25 cellular contexts compared by ENCODE assay signal in genomic region chr12:41055875-41056577, GRCh38.
DNase-seq lines count a peak whose midpoint lies in the region; ATAC-seq and TF ChIP-seq lines count a peak whose summit lies in the region.
"Had no signal": no experiment of that assay in that cellular context is flagged by ENCODE, and none has a peak within 500 bp of the region (broad histone marks: within the 10 kb centered on the region; RNA-seq: fewer than 3 reads in every experiment).

No MANE protein-coding gene starts in this region.

- H3K27ac ChIP-seq in tibial artery (peak overlapping the region; percentile 11 to 50), body of pancreas (no peak overlapping the region), A673 (ENCODE audit: low read depth, low read length, poor library complexity, severe bottlenecking) (no peak overlapping the region)
- H3K27ac ChIP-seq: adrenal gland, HL-60, upper lobe of left lung had no signal

- H3K4me3 Mint-ChIP-seq in activated CD4-positive, alpha-beta memory T cell treated with anti-CD3 and anti-CD28 coated beads, Interleukin-2, amount 10 ng/mL, durations not matched to agents 7 days and 5 days, result no peak overlapping the region
- H3K4me3 Mint-ChIP-seq: activated CD4-positive, alpha-beta memory T cell treated with anti-CD3 and anti-CD28 coated beads for 36 hours; central memory CD8-positive, alpha-beta T cell; IgD-negative memory B cell; neural crest cell had no signal

- ATAC-seq in body of pancreas, result no peak
- ATAC-seq: esophagus mucosa, left ventricle myocardium superior, mucosa of descending colon had no signal

- intact Hi-C loops in tibial artery (cut with DNase I; ENCODE audit: low total_unique reads) (no loop called here), body of pancreas (cut with DNase I) (no loop called here), A673 (cut with micrococcal nuclease; ENCODE audit: unreplicated experiment) (no loop called here)

- CTCF ChIA-PET in activated CD4-positive, alpha-beta memory T cell treated with anti-CD3 and anti-CD28 coated beads, Interleukin-2, amount 10 ng/mL, durations not matched to agents 7 days and 5 days (lab: Charles Lee), result no interaction called here
- CTCF ChIA-PET in A673 (lab: Charles Lee), result no interaction called here

- no peaks in the 10 kb centered on the region for H3K27me3 Mint-ChIP-seq in activated CD4-positive, alpha-beta memory T cell treated with anti-CD3 and anti-CD28 coated beads, Interleukin-2, amount 10 ng/mL, durations not matched to agents 7 days and 5 days
- H3K27me3 Mint-ChIP-seq: activated CD4-positive, alpha-beta memory T cell treated with anti-CD3 and anti-CD28 coated beads for 36 hours; central memory CD8-positive, alpha-beta T cell; IgD-negative memory B cell; progenitor cell of endocrine pancreas had no signal

- H3K4me3 ChIP-seq in tibial artery (no peak overlapping the region), body of pancreas (no peak overlapping the region), A673 (ENCODE audit: low read depth, low read length, poor library complexity, severe bottlenecking) (no peak overlapping the region)
- H3K4me3 ChIP-seq: adrenal gland, mucosa of descending colon, upper lobe of left lung had no signal

- H3K4me1 ChIP-seq in tibial artery (peaks cover 0 to 55% (median 18%) of the 10 kb centered on the region in 4 donors), body of pancreas (no peaks in the 10 kb centered on the region), A673 (ENCODE audit: insufficient read depth, low read length, poor library complexity, severe bottlenecking) (no peaks in the 10 kb centered on the region)
- H3K4me1 ChIP-seq: adrenal gland, upper lobe of left lung had no signal

- POLR2A ChIA-PET in activated CD4-positive, alpha-beta memory T cell treated with anti-CD3 and anti-CD28 coated beads, Interleukin-2, amount 10 ng/mL, durations not matched to agents 7 days and 5 days (lab: Charles Lee), result no interaction called here
- POLR2A ChIA-PET in A673 (lab: Charles Lee; ENCODE audit: low non-redundant PET), result no interaction called here

- H3K27ac Mint-ChIP-seq in activated CD4-positive, alpha-beta memory T cell treated with anti-CD3 and anti-CD28 coated beads, Interleukin-2, amount 10 ng/mL, durations not matched to agents 7 days and 5 days, result no peak overlapping the region
- H3K27ac Mint-ChIP-seq: activated CD4-positive, alpha-beta memory T cell treated with anti-CD3 and anti-CD28 coated beads for 36 hours; IgD-negative memory B cell; progenitor cell of endocrine pancreas had no signal

- H3K9me3 ChIP-seq in tibial artery, result no peaks in the 10 kb centered on the region
- H3K9me3 ChIP-seq in body of pancreas, result no peaks in the 10 kb centered on the region
- no peaks in the 10 kb centered on the region for H3K9me3 ChIP-seq in A673 (ENCODE audit: low read depth, low read length, poor library complexity, severe bottlenecking)
- H3K9me3 ChIP-seq: adrenal gland, mucosa of descending colon, upper lobe of left lung had no signal

- H3K27me3 ChIP-seq in tibial artery (no peaks in the 10 kb centered on the region), body of pancreas (no peaks in the 10 kb centered on the region), A673 (replicated peaks; ENCODE audit: insufficient read depth, low read depth, low read length, poor library complexity) (no peaks in the 10 kb centered on the region)
- H3K27me3 ChIP-seq: adrenal gland, upper lobe of left lung had no signal

- TF ChIP-seq CTCF in tibial artery (IDR thresholded peaks at IDR 0.05) (no peak), body of pancreas (IDR thresholded peaks at IDR 0.05) (no peak), A673 (conservative IDR thresholded peaks at IDR 0.05; ENCODE audit: low read depth, low read length) (no peak)

- H3K36me3 ChIP-seq in tibial artery (no peaks in the 10 kb centered on the region), body of pancreas (replicated peaks in 1 of 2; ENCODE audit: insufficient read depth in 1 of 2, low read depth in 2 of 2) (no peaks in the 10 kb centered on the region), A673 (ENCODE audit: insufficient read depth, low read length, poor library complexity, severe bottlenecking) (no peaks in the 10 kb centered on the region)
- H3K36me3 ChIP-seq: adrenal gland, upper lobe of left lung had no signal

- H3K4me1 Mint-ChIP-seq in activated CD4-positive, alpha-beta memory T cell treated with anti-CD3 and anti-CD28 coated beads, Interleukin-2, amount 10 ng/mL, durations not matched to agents 7 days and 5 days, result no peaks in the 10 kb centered on the region
- H3K4me1 Mint-ChIP-seq: central memory CD8-positive, alpha-beta T cell; neural crest cell had no signal

- 50 to 58% methylated on average over 3 of the region's 3 CpGs for WGBS in body of pancreas, 2 donors

- no peaks in the 10 kb centered on the region for H3K36me3 Mint-ChIP-seq in activated CD4-positive, alpha-beta memory T cell treated with anti-CD3 and anti-CD28 coated beads, Interleukin-2, amount 10 ng/mL, durations not matched to agents 7 days and 5 days (ENCODE audit: low read depth)
- H3K36me3 Mint-ChIP-seq: activated CD4-positive, alpha-beta memory T cell treated with anti-CD3 and anti-CD28 coated beads for 36 hours; IgD-negative memory B cell had no signal

- TF ChIP-seq POLR2A in body of pancreas (IDR thresholded peaks at IDR 0.05), result no peak

- no TSS peak for BruUV-seq in A673 (replicated peaks; lab: Mats Ljungman, UMichigan)

- no peaks in the 10 kb centered on the region for H3K9me3 Mint-ChIP-seq in activated CD4-positive, alpha-beta memory T cell treated with anti-CD3 and anti-CD28 coated beads, Interleukin-2, amount 10 ng/mL, durations not matched to agents 7 days and 5 days
- H3K9me3 Mint-ChIP-seq: activated CD4-positive, alpha-beta memory T cell treated with anti-CD3 and anti-CD28 coated beads for 36 hours; central memory CD8-positive, alpha-beta T cell; IgD-negative memory B cell; neural crest cell had no signal

- peak; percentile 9 for DNase-seq in HCEC 1CT
- DNase-seq in amniotic epithelial cell (ENCODE audit: low read depth), result peak; percentile 67
- DNase-seq in glomerular visceral epithelial cell (ENCODE audit: extremely low spot score), result peak; percentile 10
- no peak for DNase-seq in tibial artery
- DNase-seq in activated CD4-positive, alpha-beta memory T cell treated with anti-CD3 and anti-CD28 coated beads, Interleukin-2, amount 10 ng/mL, durations not matched to agents 7 days and 5 days, result no peak
- DNase-seq in body of pancreas, result no peak
- no peak for DNase-seq in A673 (ENCODE audit: low spot score)
- DNase-seq: activated CD4-positive, alpha-beta memory T cell treated with anti-CD3 and anti-CD28 coated beads for 36 hours; activated CD4-positive, CD25-positive, alpha-beta regulatory T cell; activated gamma-delta T cell treated with Interleukin-2 at 50 U/mL for 16 hours; adrenal gland; C1 segment of cervical spinal cord; effector CD4-positive, alpha-beta T cell; left ventricle myocardium superior; mucosa of descending colon; NCI-H187; small intestine; stimulated activated CD4-positive, alpha-beta T cell treated with anti-CD3 and anti-CD28 coated beads, Interleukin-4, amount 100 ng/mL, for 24 hours; upper lobe of left lung had no signal

Comparison
In these comparisons a context has a peak if more than half of its experiments do, and no peak if none do; other contexts are left out.
1. DNase-seq: peak in HCEC 1CT (single experiment), amniotic epithelial cell (single experiment) and glomerular visceral epithelial cell (single experiment); none in tibial artery (0 of 2), activated CD4-positive, alpha-beta memory T cell treated with anti-CD3 and anti-CD28 coated beads, Interleukin-2, amount 10 ng/mL, durations not matched to agents 7 days and 5 days (single experiment), body of pancreas (0 of 4) and A673 (single experiment).
2. H3K27ac ChIP-seq: peak in tibial artery (2 of 2); none in body of pancreas (0 of 4) and A673 (single experiment).